In genomic region chr5:95842955-95843544, GRCh38 we compare ENCODE assay signal across 8 cellular contexts. TPM values are rescaled to one million over a fixed set of nuclear protein-coding genes. Genes with fewer than 3 reads are reported as not detected.
A peak's percentile ranks its signal among the peaks of the same experiment; 100 is the strongest.
DNase-seq lines count a peak whose midpoint lies in the region; ATAC-seq and TF ChIP-seq lines count a peak whose summit lies in the region.

No MANE protein-coding gene starts in this region.

- H3K27me3 ChIP-seq in neutrophil = no peaks in the 10 kb centered on the region

- no peaks in the 10 kb centered on the region for H3K9me3 ChIP-seq in neutrophil

- no peaks in the 10 kb centered on the region for H3K27me3 Mint-ChIP-seq in effector memory CD8-positive, alpha-beta T cell

- ATAC-seq in GM21723 (IDR thresholded peaks at IDR 0.05; ENCODE audit: unreplicated experiment) = peak; percentile 96
- peak; percentile 80 for ATAC-seq in effector memory CD8-positive, alpha-beta T cell (replicated peaks)

- peak overlapping the region; percentile 59 to 90 for H3K27ac Mint-ChIP-seq in effector memory CD8-positive, alpha-beta T cell

- H3K27ac ChIP-seq in neutrophil = peak overlapping the region; percentile 99

- peaks cover 6% of the 10 kb centered on the region for H3K36me3 Mint-ChIP-seq in effector memory CD8-positive, alpha-beta T cell (ENCODE audit: insufficient read depth)

- DNase-seq in GDM1 (lab: John Stamatoyannopoulos, UW) (peak; percentile 91), KG1 (lab: John Stamatoyannopoulos, UW) (peak; percentile 26), NCI-H69 (lab: John Stamatoyannopoulos, UW) (no peak), occipital lobe (lab: John Stamatoyannopoulos, UW) (no peak)
- DNase-seq in activated CD4-positive, CD25-positive, alpha-beta regulatory T cell (lab: John Stamatoyannopoulos, UW) = peak; percentile 9 to 11 (median 10)
- peak; percentile 17 to 34 (median 30) for DNase-seq in effector memory CD8-positive, alpha-beta T cell

- peak; percentile 66 for TF ChIP-seq CTCF in neutrophil (IDR thresholded peaks at IDR 0.05)

- H3K4me1 ChIP-seq in neutrophil (ENCODE audit: control insufficient read depth in 1 of 2, insufficient read depth in 1 of 2, low read depth in 1 of 2, low read length in 1 of 2) = peaks cover 83 to 85% of the 10 kb centered on the region in 2 experiments

- peak overlapping the region; percentile 47 to 69 for H3K4me3 Mint-ChIP-seq in effector memory CD8-positive, alpha-beta T cell

- peak overlapping the region; percentile 29 to 31 for H3K4me3 ChIP-seq in neutrophil (ENCODE audit: low read depth in 1 of 2, low read length in 1 of 2)

- H3K9me3 Mint-ChIP-seq in effector memory CD8-positive, alpha-beta T cell = no peaks in the 10 kb centered on the region

- H3K4me1 Mint-ChIP-seq in effector memory CD8-positive, alpha-beta T cell (ENCODE audit: low read depth in 2 of 2) = peaks cover 13 to 18% of the 10 kb centered on the region in 2 donors

- H3K36me3 ChIP-seq in neutrophil = no peaks in the 10 kb centered on the region

RNA-seq across cellular contexts. Expression of gene GLRX, which starts 20.5 kb away (rescaled TPM):
- 9.8 TPM for total RNA-seq in occipital lobe

Comparison
In these comparisons a context has a peak if more than half of its experiments do, and no peak if none do; other contexts are left out.
1. DNase-seq: peak in GDM1 (single experiment), KG1 (single experiment), activated CD4-positive, CD25-positive, alpha-beta regulatory T cell (4 of 4) and effector memory CD8-positive, alpha-beta T cell (3 of 3); none in NCI-H69 (single experiment) and occipital lobe (single experiment).